8 cellular contexts compared by ENCODE assay signal in the genomic region with DNA sequence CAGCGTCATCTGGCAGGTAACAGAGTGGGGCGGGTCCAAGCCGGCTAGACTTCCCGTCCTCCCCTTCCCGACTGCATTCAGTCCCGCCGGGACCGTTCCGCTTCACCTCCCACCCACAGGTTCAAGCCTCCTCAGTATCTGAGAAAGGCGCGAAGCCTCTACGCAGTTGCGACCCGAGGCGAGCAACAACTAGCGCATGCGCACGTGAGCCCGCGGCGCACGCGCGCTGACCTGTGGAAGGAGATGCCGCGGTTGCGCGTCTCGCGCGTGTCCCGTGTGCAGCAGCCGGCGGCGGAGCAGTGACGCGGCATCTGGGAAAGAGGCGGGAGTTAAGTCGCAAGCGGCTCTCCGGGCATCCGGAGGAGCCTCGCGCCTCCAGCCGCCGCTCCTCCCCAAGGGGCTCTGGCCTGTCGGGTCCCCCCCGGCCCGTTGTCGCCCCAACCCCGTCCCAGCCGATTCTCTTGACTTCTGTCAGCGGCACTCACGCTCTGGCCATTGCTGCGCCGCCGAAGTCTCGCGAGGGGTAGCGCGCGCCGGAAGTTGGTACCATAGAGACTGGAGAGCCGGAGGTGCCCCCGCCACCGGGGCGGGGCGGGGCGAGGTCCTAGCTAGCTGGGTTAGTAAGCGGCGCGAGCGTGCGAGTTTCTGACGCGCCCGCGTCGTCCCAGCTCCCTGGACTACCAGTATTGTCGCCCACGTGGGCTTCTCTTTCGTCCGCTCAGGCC.
DNase-seq lines count a peak whose midpoint lies in the region; ATAC-seq lines count a peak whose summit lies in the region.

A gene with protein sequence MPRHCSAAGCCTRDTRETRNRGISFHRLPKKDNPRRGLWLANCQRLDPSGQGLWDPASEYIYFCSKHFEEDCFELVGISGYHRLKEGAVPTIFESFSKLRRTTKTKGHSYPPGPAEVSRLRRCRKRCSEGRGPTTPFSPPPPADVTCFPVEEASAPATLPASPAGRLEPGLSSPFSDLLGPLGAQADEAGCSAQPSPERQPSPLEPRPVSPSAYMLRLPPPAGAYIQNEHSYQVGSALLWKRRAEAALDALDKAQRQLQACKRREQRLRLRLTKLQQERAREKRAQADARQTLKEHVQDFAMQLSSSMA (minus strand): TSS at position 518 of the 725 bp plus-strand sequence. CDS start 207 bp downstream, at position 311.

- peaks cover 33 to 43% (median 37%) of the 10 kb centered on the region in 10 experiments for H3K4me1 ChIP-seq in BLaER1 treated with 17β-estradiol and CSF1 and Interleukin-3, amounts not matched to agents 10 nM and 100 nM

- no peaks in the 10 kb centered on the region for H3K27me3 ChIP-seq in BLaER1 treated with 17β-estradiol and CSF1 and Interleukin-3, amounts not matched to agents 10 nM and 100 nM
- no peaks in the 10 kb centered on the region for H3K27me3 ChIP-seq in layer of hippocampus (ENCODE audit: control insufficient read depth, insufficient read depth, low read length)

- no peaks in the 10 kb centered on the region for H3K9me3 ChIP-seq in BLaER1 treated with 17β-estradiol and CSF1 and Interleukin-3, amounts not matched to agents 10 nM and 100 nM (replicated peaks in 1 of 11)

- peaks cover 29 to 41% (median 38%) of the 10 kb centered on the region in 11 experiments; a peak in 21 of 22 replicates for H3K36me3 ChIP-seq in BLaER1 treated with 17β-estradiol and CSF1 and Interleukin-3, amounts not matched to agents 10 nM and 100 nM

- peak within 1 kb of the TSS; percentile 89 to 98 (median 95) for H3K9ac ChIP-seq in BLaER1 treated with 17β-estradiol and CSF1 and Interleukin-3, amounts not matched to agents 10 nM and 100 nM

- peak within 1 kb of the TSS; percentile 62 to 82 (median 77) for H3K4me3 ChIP-seq in BLaER1 treated with 17β-estradiol and CSF1 and Interleukin-3, amounts not matched to agents 10 nM and 100 nM

- peak within 1 kb of the TSS; percentile 92 to 98 (median 96) for H3K27ac ChIP-seq in BLaER1 treated with 17β-estradiol and CSF1 and Interleukin-3, amounts not matched to agents 10 nM and 100 nM
- peak within 1 kb of the TSS; percentile 96 for H3K27ac ChIP-seq in cingulate gyrus (ENCODE audit: low read depth, low read length)
- peak within 1 kb of the TSS; percentile 97 for H3K27ac ChIP-seq in layer of hippocampus (ENCODE audit: low read depth, low read length)

- H3K4me2 ChIP-seq in BLaER1 treated with 17β-estradiol and CSF1 and Interleukin-3, amounts not matched to agents 10 nM and 100 nM = peak within 1 kb of the TSS; percentile 96 to 100 (median 99)

- ATAC-seq in GM19328 (IDR thresholded peaks at IDR 0.05; ENCODE audit: unreplicated experiment) (peak; percentile 78), HG03469 (IDR thresholded peaks at IDR 0.05; ENCODE audit: unreplicated experiment) (peak; percentile 64)

- DNase-seq in NCI-H526 (lab: John Stamatoyannopoulos, UW) = peak; percentile 85 to 93
- peak; percentile 98 for DNase-seq in activated CD4-positive, alpha-beta T cell treated with anti-CD3 and anti-CD28 coated beads for 48 hours
- DNase-seq in stimulated activated CD4-positive, alpha-beta T cell treated with anti-CD3 and anti-CD28 coated beads, Interleukin-1b, Interleukin-23, amount 100 ng/mL, for 24 hours (ENCODE audit: low read depth in 4 of 4, low spot score in 1 of 4) = peak; percentile 90 to 99 (median 92)

- H4K20me1 ChIP-seq in BLaER1 treated with 17β-estradiol and CSF1 and Interleukin-3, amounts not matched to agents 10 nM and 100 nM = peaks cover 0 to 46% (median 41%) of the 10 kb centered on the region in 11 experiments; a peak in 17 of 22 replicates

Comparison
In these comparisons a context has a peak if more than half of its experiments do, and no peak if none do; other contexts are left out.
1. Peak in every context shown above with its lines: DNase-seq, ATAC-seq, H3K4me3 ChIP-seq and H3K27ac ChIP-seq.